ENCODE assay signal across 1 cellular context in genomic region chr10:72251635-72252034, GRCh38.
A peak's percentile ranks its signal among the peaks of the same experiment; 100 is the strongest.
TF ChIP-seq lines count a peak whose summit lies in the region.

No MANE protein-coding gene starts in this region.

TF ChIP-seq in HepG2, 621 proteins besides CTCF, POLR2A, EP300 and RAD21 (continues in another document):
- TF ChIP-seq KAT2B (IDR thresholded peaks at IDR 0.05; ENCODE audit: borderline replicate concordance, low read depth, low read length), result no peak
- no peak for TF ChIP-seq ZNF160 (CRISPR knock-in tag; IDR thresholded peaks at IDR 0.05)
- no peak for TF ChIP-seq HMG20B (CRISPR knock-in tag; conservative IDR thresholded peaks at IDR 0.05)
- no peak for TF ChIP-seq LCORL (IDR thresholded peaks at IDR 0.05)
- TF ChIP-seq LCORL (CRISPR knock-in tag; IDR thresholded peaks at IDR 0.05), result peak; percentile 40; the same call in 1 of the 2 replicates
- no peak for TF ChIP-seq RFX5 (IDR thresholded peaks at IDR 0.05; ENCODE audit: low read depth, low read length)
- no peak for TF ChIP-seq ZNF607 (CRISPR knock-in tag; IDR thresholded peaks at IDR 0.05; ENCODE audit: borderline replicate concordance)
- no peak for TF ChIP-seq ZNF816 (CRISPR knock-in tag; IDR thresholded peaks at IDR 0.05; ENCODE audit: borderline replicate concordance)
- TF ChIP-seq ZNF281 (CRISPR knock-in tag; IDR thresholded peaks at IDR 0.05; ENCODE audit: borderline replicate concordance), result peak; percentile 53; the same call in 1 of the 2 replicates
- TF ChIP-seq RNF219 (CRISPR knock-in tag; IDR thresholded peaks at IDR 0.05), result no peak
- no peak for TF ChIP-seq REXO4 (CRISPR knock-in tag; IDR thresholded peaks at IDR 0.05; ENCODE audit: borderline replicate concordance)
- no peak for TF ChIP-seq HBP1 (CRISPR knock-in tag; IDR thresholded peaks at IDR 0.05; ENCODE audit: low read depth)
- no peak for TF ChIP-seq ATF6 (CRISPR knock-in tag; conservative IDR thresholded peaks at IDR 0.05)
- TF ChIP-seq ESRRA (CRISPR knock-in tag; IDR thresholded peaks at IDR 0.05; ENCODE audit: low read depth), result 0 out of 2 replicates have a peak, but pooled peaks have one; percentile 20
- TF ChIP-seq ZNF292 (CRISPR knock-in tag; IDR thresholded peaks at IDR 0.05; ENCODE audit: borderline replicate concordance, low read depth), result no peak
- TF ChIP-seq ELF3 (CRISPR knock-in tag; IDR thresholded peaks at IDR 0.05), result no peak
- TF ChIP-seq HOXA5 (CRISPR knock-in tag; IDR thresholded peaks at IDR 0.05), result no peak
- no peak for TF ChIP-seq MTA3 (CRISPR knock-in tag; IDR thresholded peaks at IDR 0.05)
- no peak for TF ChIP-seq RBAK (CRISPR knock-in tag; IDR thresholded peaks at IDR 0.05)
- peak in 1 of 2 experiments; percentile 65; a peak in 1 of 4 replicates for TF ChIP-seq ATF4 (CRISPR knock-in tag; IDR thresholded peaks at IDR 0.05)
- TF ChIP-seq TAF1 (CRISPR knock-in tag; IDR thresholded peaks at IDR 0.05), result no peak
- no peak for TF ChIP-seq DBP (CRISPR knock-in tag; IDR thresholded peaks at IDR 0.05; ENCODE audit: not compliant biosample characterization)
- no peak for TF ChIP-seq ZNF124 (CRISPR knock-in tag; IDR thresholded peaks at IDR 0.05)
- no peak for TF ChIP-seq SOX6 (IDR thresholded peaks at IDR 0.05)
- peak; percentile 97 for TF ChIP-seq SOX6 (CRISPR knock-in tag; IDR thresholded peaks at IDR 0.05)
- TF ChIP-seq WIZ (CRISPR knock-in tag; IDR thresholded peaks at IDR 0.05), result no peak
- no peak for TF ChIP-seq REST (IDR thresholded peaks at IDR 0.05; ENCODE audit: borderline replicate concordance in 1 of 2, low read depth in 1 of 2, low read length in 2 of 2)
- no peak for TF ChIP-seq ZFP1 (CRISPR knock-in tag; IDR thresholded peaks at IDR 0.05)
- TF ChIP-seq DRAP1 (CRISPR knock-in tag; IDR thresholded peaks at IDR 0.05), result peak; percentile 50; the same call in 1 of the 2 replicates
- no peak for TF ChIP-seq GMEB1 (CRISPR knock-in tag; IDR thresholded peaks at IDR 0.05; ENCODE audit: borderline replicate concordance)
- TF ChIP-seq TFAP4 (IDR thresholded peaks at IDR 0.05; ENCODE audit: borderline replicate concordance, low read depth), result no peak
- TF ChIP-seq ELK4 (CRISPR knock-in tag; IDR thresholded peaks at IDR 0.05; ENCODE audit: borderline replicate concordance), result no peak
- TF ChIP-seq KLF11 (CRISPR knock-in tag; IDR thresholded peaks at IDR 0.05), result no peak
- no peak; the same call in 1 of the 2 replicates for TF ChIP-seq NFYC (CRISPR knock-in tag; IDR thresholded peaks at IDR 0.05)
- TF ChIP-seq ZNF460 (CRISPR knock-in tag; IDR thresholded peaks at IDR 0.05; ENCODE audit: borderline replicate concordance), result peak; percentile 67; the same call in 1 of the 2 replicates
- no peak for TF ChIP-seq ATF7 (IDR thresholded peaks at IDR 0.05)
- TF ChIP-seq ATF7 (CRISPR knock-in tag; IDR thresholded peaks at IDR 0.05), result no peak
- 0 out of 2 replicates have a peak, but pooled peaks have one; percentile 29 for TF ChIP-seq EHMT2 (IDR thresholded peaks at IDR 0.05; ENCODE audit: borderline replicate concordance, low read depth, low read length)
- peak; percentile 67 for TF ChIP-seq BCL6 (CRISPR knock-in tag; IDR thresholded peaks at IDR 0.05)
- no peak for TF ChIP-seq ZFP41 (CRISPR knock-in tag; IDR thresholded peaks at IDR 0.05; ENCODE audit: borderline replicate concordance)
- no peak for TF ChIP-seq ZNF230 (CRISPR knock-in tag; IDR thresholded peaks at IDR 0.05)
- TF ChIP-seq STAG1 (CRISPR knock-in tag; IDR thresholded peaks at IDR 0.05), result no peak
- TF ChIP-seq NR2F6 (IDR thresholded peaks at IDR 0.05), result peak; percentile 63
- TF ChIP-seq NR2F6 (CRISPR knock-in tag; IDR thresholded peaks at IDR 0.05), result no peak
- no peak for TF ChIP-seq ZSCAN12 (CRISPR knock-in tag; IDR thresholded peaks at IDR 0.05)
- TF ChIP-seq ZNF598 (CRISPR knock-in tag; IDR thresholded peaks at IDR 0.05; ENCODE audit: borderline replicate concordance), result no peak
- TF ChIP-seq BRD4 (CRISPR knock-in tag; IDR thresholded peaks at IDR 0.05), result no peak
- no peak for TF ChIP-seq JUNB (CRISPR knock-in tag; IDR thresholded peaks at IDR 0.05; ENCODE audit: borderline replicate concordance)
- TF ChIP-seq ZNF143 (CRISPR knock-in tag; IDR thresholded peaks at IDR 0.05), result no peak
- TF ChIP-seq ZNF703 (CRISPR knock-in tag; IDR thresholded peaks at IDR 0.05; ENCODE audit: borderline replicate concordance), result no peak
